8 cellular contexts compared by ENCODE assay signal in the genomic region with DNA sequence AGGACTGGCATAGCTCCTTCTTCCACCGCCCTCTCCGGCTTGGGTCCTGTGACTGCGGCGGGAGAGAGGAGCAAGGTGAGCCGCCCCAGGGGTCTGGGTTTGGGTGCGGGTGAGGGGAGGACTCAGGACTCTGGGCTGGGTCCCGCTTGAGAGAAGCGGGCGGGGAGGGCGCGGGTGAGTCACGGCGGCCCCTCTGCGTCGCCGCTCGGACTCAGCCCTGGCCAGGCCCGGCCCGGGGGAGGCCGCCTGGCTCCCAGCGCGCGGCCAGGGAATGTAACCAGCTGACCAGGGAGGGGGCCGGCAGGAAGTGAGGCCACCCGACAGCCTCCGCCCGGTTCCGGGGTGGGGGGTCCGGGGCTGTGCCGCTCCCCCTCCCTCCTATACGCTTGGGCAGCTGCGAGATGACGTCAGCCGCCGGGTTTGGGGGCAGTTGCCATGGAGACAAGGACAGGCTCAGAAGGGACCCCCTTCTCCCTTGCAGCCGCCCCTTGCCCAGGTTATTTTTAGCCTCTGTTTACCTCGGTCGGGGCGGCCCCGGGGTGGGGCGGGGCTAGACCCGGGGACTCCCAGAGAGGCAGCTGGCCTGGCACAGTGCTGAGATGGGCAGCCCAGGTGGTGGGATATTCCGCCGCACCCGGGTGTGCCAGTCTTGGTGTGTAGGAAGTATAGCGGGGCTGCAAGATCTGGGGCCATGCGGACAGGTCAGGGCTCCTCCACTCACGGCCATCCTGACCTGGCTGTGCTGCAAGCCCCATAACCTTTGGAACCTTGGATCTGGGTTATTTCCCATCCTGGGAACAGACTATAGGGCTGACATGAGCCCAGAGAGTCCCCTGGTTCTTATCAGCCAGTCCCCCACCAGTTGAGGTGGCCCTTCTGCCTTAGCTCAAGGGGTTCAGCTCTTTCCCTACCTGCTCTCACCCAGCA. TPM values are rescaled to one million over a fixed set of nuclear protein-coding genes. Genes with fewer than 3 reads are reported as not detected.
A peak's percentile ranks its signal among the peaks of the same experiment; 100 is the strongest.
DNase-seq lines count a peak whose midpoint lies in the region; ATAC-seq, FAIRE-seq and TF ChIP-seq lines count a peak whose summit lies in the region.

No MANE protein-coding gene starts in this region.

- H3F3A ChIP-seq in Loucy (ENCODE audit: low read depth), result 0 out of 2 replicates have a peak, but pooled peaks cover 2% of the 10 kb centered on the region

- H3K27ac ChIP-seq in GM12878 (ENCODE audit: control insufficient read depth, insufficient read depth) (peak overlapping the region; percentile 22; the same call in 1 of the 2 replicates), iPS DF 6.9 (ENCODE audit: low read length) (no peak overlapping the region), rectal smooth muscle tissue (ENCODE audit: low read depth, low read length) (peak overlapping the region; percentile 89)

- intact Hi-C loops in GM12878 (cut with micrococcal nuclease; ENCODE audit: unreplicated experiment), result no loop called here

- DNase-seq in AG08396 (ENCODE audit: low spot score) (peak; percentile 90), GM13977 (ENCODE audit: low spot score) (peak; percentile 81), GM12878 (ENCODE audit: low read depth, low spot score) (no peak), iPS DF 6.9 (ENCODE audit: low read depth, low spot score) (no peak), GDM1 (lab: John Stamatoyannopoulos, UW) (no peak)
- no peak for DNase-seq in effector CD4-positive, alpha-beta T cell

- no peak overlapping the region for H2AFZ ChIP-seq in Loucy (ENCODE audit: low read length)
- H2AFZ ChIP-seq in GM12878 (ENCODE audit: control insufficient read depth, low read depth, low read length), result peak overlapping the region; percentile 50

- SMC1A ChIA-PET in GM12878 (lab: Charles Lee; ENCODE audit: uncharacterized antibody, unreplicated experiment), result interaction anchor here (0.6 to 4.3 kb wide), 6 partner anchors 9 to 114 kb away, joined by 3 to 27 read pairs (median 4); partner anchors contain the start of gene CTCF

- TF ChIP-seq POLR2A in GM12878 (IDR thresholded peaks at IDR 0.05; ENCODE audit: low read depth, low read length), result peak; percentile 57

- no peak for TF ChIP-seq RAD21 in GM12878 (IDR thresholded peaks at IDR 0.05; ENCODE audit: insufficient read depth, low read depth, low read length)

- WGBS in GM12878 (ENCODE audit: insufficient coverage, insufficient replicate concordance, low lambda C conversion rate, missing lambda C conversion rate), result 10% methylated on average over 19 of the region's 48 CpGs
- no CpG with 5 or more reads among the region's 48 CpGs for WGBS in iPS DF 6.9 (ENCODE audit: insufficient coverage, insufficient read length)

- H3K4me1 ChIP-seq in Loucy (ENCODE audit: insufficient read depth, low read length, poor library complexity, severe bottlenecking), result peaks cover 12% of the 10 kb centered on the region
- H3K4me1 ChIP-seq in GM12878 (ENCODE audit: control insufficient read depth, insufficient read depth, low read length), result peaks cover 34% of the 10 kb centered on the region
- H3K4me1 ChIP-seq in iPS DF 6.9 (ENCODE audit: control insufficient read depth, insufficient read depth, low read length), result no peaks in the 10 kb centered on the region
- H3K4me1 ChIP-seq in rectal smooth muscle tissue (ENCODE audit: control insufficient read depth, insufficient read depth, low read length), result peaks cover 10% of the 10 kb centered on the region

- no peaks in the 10 kb centered on the region for H3K27me3 ChIP-seq in Loucy (ENCODE audit: insufficient read depth, low read length, poor library complexity, severe bottlenecking)
- no peaks in the 10 kb centered on the region for H3K27me3 ChIP-seq in GM12878 (replicated peaks in 1 of 2; ENCODE audit: control insufficient read depth in 2 of 2, insufficient read depth in 2 of 2, low read length in 1 of 2)
- peaks cover 60% of the 10 kb centered on the region for H3K27me3 ChIP-seq in iPS DF 6.9 (ENCODE audit: control insufficient read depth, insufficient read depth, low read length)
- H3K27me3 ChIP-seq in rectal smooth muscle tissue (ENCODE audit: control insufficient read depth, insufficient read depth, low read length), result peaks cover 3% of the 10 kb centered on the region

- BruUV-seq in GM12878 (replicated peaks; lab: Mats Ljungman, UMichigan), result no TSS peak

- TF ChIP-seq CTCF in GM13977 (IDR thresholded peaks at IDR 0.05; ENCODE audit: extremely low read depth, insufficient read depth, missing control alignments), result no peak
- TF ChIP-seq CTCF in Loucy (conservative IDR thresholded peaks at IDR 0.05; ENCODE audit: low read length), result no peak
- TF ChIP-seq CTCF in GM12878 (IDR thresholded peaks at IDR 0.05 in 2 of 3, conservative IDR thresholded peaks at IDR 0.05 in 1 of 3; ENCODE audit: control insufficient read depth in 2 of 3, extremely low read depth in 1 of 3, insufficient read depth in 1 of 3, low read depth in 3 of 3, low read length in 3 of 3), result no peak

- POLR2A ChIA-PET in GM12878 (lab: Charles Lee), result interaction anchor here (0.6 to 5.7 kb wide), 10 partner anchors 9 to 134 kb away, joined by 3 to 56 read pairs (median 4); partner anchors contain the start of genes ACD and CTCF

- H3K9ac ChIP-seq in Loucy (ENCODE audit: low read depth, low read length, poor library complexity, severe bottlenecking) (peak overlapping the region; percentile 37), GM12878 (ENCODE audit: control insufficient read depth, insufficient read depth, low read length) (peak overlapping the region; percentile 61), rectal smooth muscle tissue (ENCODE audit: low read length) (peak overlapping the region; percentile 69)

- RAD21 ChIA-PET in GM12878 (lab: Charles Lee; ENCODE audit: unreplicated experiment), result interaction anchor here (0.9 to 2.2 kb wide), 7 partner anchors 9 to 115 kb away, joined by 3 to 25 read pairs (median 7); partner anchors contain the start of genes ATP6V0D1 and CARMIL2

- H4K20me1 ChIP-seq in Loucy (ENCODE audit: insufficient read depth, low read length, poor library complexity, severe bottlenecking), result no peaks in the 10 kb centered on the region
- no peaks in the 10 kb centered on the region for H4K20me1 ChIP-seq in GM12878 (ENCODE audit: control insufficient read depth, insufficient read depth)

- TF ChIP-seq EP300 in GM12878 (IDR thresholded peaks at IDR 0.05; ENCODE audit: borderline replicate concordance in 1 of 2, control insufficient read depth in 1 of 2, low read depth in 2 of 2, low read length in 2 of 2), result 0 out of 4 replicates have a peak, but pooled peaks of 1 of the 2 experiments have one; percentile 5

- CTCF ChIA-PET in GM12878 (lab: Yijun Ruan, JAX), result interaction anchor here (0.8 to 11.3 kb wide), 12 partner anchors 8 to 139 kb away, joined by 3 to 131 read pairs (median 4); partner anchors contain the start of genes ACD, ATP6V0D1, CARMIL2 and CTCF

- H3K79me2 ChIP-seq in Loucy (ENCODE audit: insufficient read depth, low read length) (peaks cover 20% of the 10 kb centered on the region; the same call in 1 of the 2 replicates), GM12878 (ENCODE audit: control insufficient read depth, insufficient read depth, low read length) (no peaks in the 10 kb centered on the region; the same call in 1 of the 2 replicates)

- H3K9me3 ChIP-seq in Loucy (ENCODE audit: insufficient read depth, low read depth, low read length) (no peaks in the 10 kb centered on the region), GM12878 (replicated peaks; ENCODE audit: control insufficient read depth, insufficient read depth, low read length) (no peaks in the 10 kb centered on the region), iPS DF 6.9 (ENCODE audit: control insufficient read depth, insufficient read depth, low read length) (no peaks in the 10 kb centered on the region)

- no peak for FAIRE-seq in GM12878 (lab: Jason Lieb, UNC)

- no peaks in the 10 kb centered on the region for H3K9me2 ChIP-seq in Loucy (replicated peaks; ENCODE audit: low read depth, low read length)

- peak; percentile 66 for ATAC-seq in GM12878

- H3K4me3 ChIP-seq in Loucy (ENCODE audit: low read length, poor library complexity, severe bottlenecking), result no peak overlapping the region
- peak overlapping the region; percentile 90; the same call in 1 of the 2 replicates for H3K4me3 ChIP-seq in GM12878
- peak overlapping the region; percentile 35; the same call in 1 of the 2 replicates for H3K4me3 ChIP-seq in iPS DF 6.9 (ENCODE audit: low read length)
- peak overlapping the region; percentile 76 for H3K4me3 ChIP-seq in rectal smooth muscle tissue (ENCODE audit: low read length)

- H3K4me2 ChIP-seq in Loucy (ENCODE audit: low read depth, low read length, poor library complexity, severe bottlenecking) (peak overlapping the region; percentile 92), GM12878 (ENCODE audit: control insufficient read depth, insufficient read depth) (peak overlapping the region; percentile 96)

- in situ Hi-C loops in GM13977 (cut with MboI; ENCODE audit: low pct_unique_long_range_greater_than_20kb, low sequenced_read_pairs, unreplicated experiment) (loop anchor here (10.0 to 25.0 kb wide), 2 partner anchors 125 to 382 kb away; no protein-coding TSS in a partner anchor), GM12878 (cut with MboI) (no loop called here)

- H3K36me3 ChIP-seq in Loucy (ENCODE audit: insufficient read depth, low read length) (no peaks in the 10 kb centered on the region), GM12878 (ENCODE audit: control insufficient read depth in 2 of 2, insufficient read depth in 2 of 2, low read length in 1 of 2) (no peaks in the 10 kb centered on the region), iPS DF 6.9 (ENCODE audit: control insufficient read depth, insufficient read depth, low read length) (no peaks in the 10 kb centered on the region), rectal smooth muscle tissue (ENCODE audit: control insufficient read depth, insufficient read depth, low read length) (no peaks in the 10 kb centered on the region)

RNA-seq across cellular contexts. Expression of gene RIPOR1, which starts 1.6 kb away (rescaled TPM):
- 30.2 and 35.1 TPM in 2 replicates for total RNA-seq in GM12878 (2013; cell fraction: nucleolus; rRNA removed)
- 5.2 and 7.0 TPM in 2 replicates for total RNA-seq in GM12878 (2014; rRNA removed)
- 2.6 and 2.8 TPM in 2 replicates for total RNA-seq in GM12878 (2014; rRNA removed; fragmentation: Illumina TruSeq; extraction: Trizol)
- total RNA-seq in GM12878 (2021), result 28.5 and 37.0 TPM in 2 replicates
- 6.2 TPM for polyA plus RNA-seq in GM12878 (2011; ENCODE audit: low read depth)
- 1.2 and 2.0 TPM in 2 replicates for polyA plus RNA-seq in GM12878 (2011; rRNA removed)
- polyA plus RNA-seq in GM12878 (2011; cell fraction: cytosol; rRNA removed), result 1.1 and 1.9 TPM in 2 replicates
- polyA plus RNA-seq in GM12878 (2011; cell fraction: nucleus; rRNA removed), result 23.0 and 23.5 TPM in 2 replicates
- polyA plus RNA-seq in GM12878 (2012), result 21.5 and 24.4 TPM in 2 replicates
- polyA plus RNA-seq in GM12878 (2014; fragmentation: Illumina TruSeq; extraction: Trizol), result 7.0 and 7.9 TPM in 2 replicates
- under 1 TPM; 0.13 to 0.47 TPM for polyA plus RNA-seq in GM12878 (2014; fragmentation: Nextera tagmentation; extraction: Ambion mirVana)
- polyA plus RNA-seq in GM12878 (2014; rRNA removed), result 10.5 and 11.6 TPM in 2 replicates
- 10 to 100 TPM; 12.9 to 15.9 TPM for polyA plus RNA-seq in GM12878 (2016; fragmentation: Nextera tagmentation; extraction: Ambion mirVana)
- 2.4 and 3.7 TPM in 2 replicates for polyA minus RNA-seq in GM12878 (2011; rRNA and poly(A)+ RNA removed)
- 3.3 and 3.7 TPM in 2 replicates for polyA minus RNA-seq in GM12878 (2011; cell fraction: cytosol; rRNA and poly(A)+ RNA removed)
- 6.7 and 6.8 TPM in 2 replicates for polyA minus RNA-seq in GM12878 (2011; cell fraction: nucleus; rRNA and poly(A)+ RNA removed)

RNA-seq across cellular contexts. Expression of gene CTCF, which starts 32.0 kb away (rescaled TPM):
- total RNA-seq in GM12878 (2013; cell fraction: nucleolus; rRNA removed), result 33.8 and 38.5 TPM in 2 replicates
- total RNA-seq in GM12878 (2014; rRNA removed) (36.7 and 37.3 TPM in 2 replicates), GM12878 (2014; rRNA removed; fragmentation: Illumina TruSeq; extraction: Trizol) (43.8 and 47.9 TPM in 2 replicates), GM12878 (2021) (42.7 and 43.6 TPM in 2 replicates)
- 20.5 TPM for polyA plus RNA-seq in GM12878 (2011; ENCODE audit: low read depth)
- polyA plus RNA-seq in GM12878 (2011; rRNA removed) (36.1 and 40.1 TPM in 2 replicates), GM12878 (2014; fragmentation: Illumina TruSeq; extraction: Trizol) (52.8 and 55.0 TPM in 2 replicates), GM12878 (2014; fragmentation: Nextera tagmentation; extraction: Ambion mirVana) (10 to 100 TPM in 1 of 2 experiments, 1 to 10 TPM in 1; 9.1 to 18.3 TPM), GM12878 (2014; rRNA removed) (34.7 and 35.8 TPM in 2 replicates), GM12878 (2016; fragmentation: Nextera tagmentation; extraction: Ambion mirVana) (10 to 100 TPM; 47.5 to 51.6 TPM)
- polyA plus RNA-seq in GM12878 (2011; cell fraction: cytosol; rRNA removed), result 30.9 and 31.3 TPM in 2 replicates
- polyA plus RNA-seq in GM12878 (2011; cell fraction: nucleus; rRNA removed), result 20.5 and 25.6 TPM in 2 replicates
- polyA plus RNA-seq in GM12878 (2012), result 23.4 and 27.5 TPM in 2 replicates
- polyA minus RNA-seq in GM12878 (2011; rRNA and poly(A)+ RNA removed), result 47.4 and 57.4 TPM in 2 replicates
- polyA minus RNA-seq in GM12878 (2011; cell fraction: cytosol; rRNA and poly(A)+ RNA removed), result 18.8 and 22.7 TPM in 2 replicates
- 10.6 and 22.3 TPM in 2 replicates for polyA minus RNA-seq in GM12878 (2011; cell fraction: nucleus; rRNA and poly(A)+ RNA removed)

RNA-seq across cellular contexts. Expression of gene AGRP, which starts 46.9 kb away (rescaled TPM):
- total RNA-seq in GM12878 (2013; cell fraction: nucleolus; rRNA removed), result not detected in 2 replicates
- total RNA-seq in GM12878 (2014; rRNA removed) (not detected in 2 replicates), GM12878 (2014; rRNA removed; fragmentation: Illumina TruSeq; extraction: Trizol) (not detected in 2 replicates), GM12878 (2021) (not detected in 2 replicates)
- not detected for polyA plus RNA-seq in GM12878 (2011; ENCODE audit: low read depth)
- polyA plus RNA-seq in GM12878 (2011; rRNA removed) (not detected in 2 replicates), GM12878 (2014; fragmentation: Illumina TruSeq; extraction: Trizol) (not detected in 2 replicates), GM12878 (2014; fragmentation: Nextera tagmentation; extraction: Ambion mirVana) (under 1 TPM; 0.16 to 0.34 TPM), GM12878 (2014; rRNA removed) (0.27 TPM in 1 of 2 replicates, not detected in the other), GM12878 (2016; fragmentation: Nextera tagmentation; extraction: Ambion mirVana) (under 1 TPM; 0.72 to 0.75 TPM)
- polyA plus RNA-seq in GM12878 (2011; cell fraction: cytosol; rRNA removed), result not detected in 2 replicates
- not detected in 2 replicates for polyA plus RNA-seq in GM12878 (2011; cell fraction: nucleus; rRNA removed)
- polyA plus RNA-seq in GM12878 (2012), result 0.27 TPM in 1 of 2 replicates, not detected in the other
- not detected in 2 replicates for polyA minus RNA-seq in GM12878 (2011; rRNA and poly(A)+ RNA removed)
- polyA minus RNA-seq in GM12878 (2011; cell fraction: cytosol; rRNA and poly(A)+ RNA removed), result not detected in 2 replicates
- polyA minus RNA-seq in GM12878 (2011; cell fraction: nucleus; rRNA and poly(A)+ RNA removed), result not detected in 2 replicates

RNA-seq across cellular contexts. Expression of gene ATP6V0D1, which starts 49.3 kb away (rescaled TPM):
- total RNA-seq in GM12878 (2013; cell fraction: nucleolus; rRNA removed), result 17.4 and 19.9 TPM in 2 replicates
- total RNA-seq in GM12878 (2014; rRNA removed), result 72.4 and 73.8 TPM in 2 replicates
- 41.8 and 50.2 TPM in 2 replicates for total RNA-seq in GM12878 (2014; rRNA removed; fragmentation: Illumina TruSeq; extraction: Trizol)
- 67.7 and 71.6 TPM in 2 replicates for total RNA-seq in GM12878 (2021)
- polyA plus RNA-seq in GM12878 (2011; ENCODE audit: low read depth), result 36.5 TPM
- 24.5 and 56.5 TPM in 2 replicates for polyA plus RNA-seq in GM12878 (2011; rRNA removed)
- 108 and 129 TPM in 2 replicates for polyA plus RNA-seq in GM12878 (2011; cell fraction: cytosol; rRNA removed)
- 47.1 and 63.7 TPM in 2 replicates for polyA plus RNA-seq in GM12878 (2011; cell fraction: nucleus; rRNA removed)
- polyA plus RNA-seq in GM12878 (2012), result 48.2 and 55.4 TPM in 2 replicates
- polyA plus RNA-seq in GM12878 (2014; fragmentation: Illumina TruSeq; extraction: Trizol), result 35.1 and 72.2 TPM in 2 replicates
- polyA plus RNA-seq in GM12878 (2014; fragmentation: Nextera tagmentation; extraction: Ambion mirVana), result 10 to 100 TPM; 28.1 to 30.2 TPM
- polyA plus RNA-seq in GM12878 (2014; rRNA removed), result 69.0 and 81.4 TPM in 2 replicates
- 100 to 1,000 TPM; 126 to 141 TPM for polyA plus RNA-seq in GM12878 (2016; fragmentation: Nextera tagmentation; extraction: Ambion mirVana)
- polyA minus RNA-seq in GM12878 (2011; rRNA and poly(A)+ RNA removed), result 121 and 140 TPM in 2 replicates
- polyA minus RNA-seq in GM12878 (2011; cell fraction: cytosol; rRNA and poly(A)+ RNA removed), result 42.8 and 49.1 TPM in 2 replicates
- 13.9 and 24.0 TPM in 2 replicates for polyA minus RNA-seq in GM12878 (2011; cell fraction: nucleus; rRNA and poly(A)+ RNA removed)

Comparison
In these comparisons a context has a peak if more than half of its experiments do, and no peak if none do; other contexts are left out.
1. DNase-seq: peak in AG08396 (single experiment) and GM13977 (single experiment); none in GM12878 (single experiment), iPS DF 6.9 (single experiment), GDM1 (single experiment) and effector CD4-positive, alpha-beta T cell (single experiment).
2. Peak in every context shown above with its lines, with median percentiles within 50 percentile points of each other: H3K9ac ChIP-seq.